8 cellular contexts compared by ENCODE assay signal in the genomic region with DNA sequence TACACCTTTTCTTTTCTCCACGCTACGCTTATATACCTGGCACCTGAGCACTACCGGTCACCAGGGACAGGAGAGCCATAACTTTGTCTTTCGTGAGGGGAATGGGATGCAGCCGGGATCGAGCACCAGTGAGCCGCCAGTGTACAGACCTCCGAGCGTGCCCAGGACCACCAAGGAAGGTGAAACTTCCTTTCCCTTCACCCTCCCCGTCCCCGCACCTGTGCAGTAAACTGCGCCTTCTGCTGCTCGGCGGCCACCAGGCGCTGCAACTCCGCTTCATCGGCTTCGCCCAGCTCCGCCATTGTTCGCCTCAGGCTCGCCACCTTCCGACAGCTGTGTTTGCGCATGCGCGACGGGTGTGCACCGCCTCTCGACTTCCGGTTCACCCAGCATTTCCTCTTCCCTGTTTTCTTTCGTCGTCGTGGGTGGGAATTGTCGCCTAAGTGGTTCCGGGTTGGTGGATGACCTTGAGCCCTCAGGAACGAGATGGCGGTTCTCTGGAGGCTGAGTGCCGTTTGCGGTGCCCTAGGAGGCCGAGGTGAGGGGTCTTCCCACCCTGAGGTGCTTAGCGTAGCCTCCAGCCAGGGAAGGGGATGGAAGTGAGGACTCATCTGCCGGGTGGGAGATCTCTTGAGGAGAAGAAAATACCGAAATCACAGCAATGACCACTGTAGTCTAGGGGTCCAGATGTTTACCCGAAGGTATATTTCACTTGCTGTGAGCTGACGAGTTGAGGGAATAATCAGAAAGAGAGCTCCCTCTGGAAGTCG.
A peak's percentile ranks its signal among the peaks of the same experiment; 100 is the strongest.
DNase-seq lines count a peak whose midpoint lies in the region; ATAC-seq and TF ChIP-seq lines count a peak whose summit lies in the region.

A gene (plus strand): TSS at position 452 of the 770 bp plus-strand sequence. CDS start 35 bp downstream, at position 487.
A gene with protein sequence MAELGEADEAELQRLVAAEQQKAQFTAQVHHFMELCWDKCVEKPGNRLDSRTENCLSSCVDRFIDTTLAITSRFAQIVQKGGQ (minus strand): TSS at position 335 of the 770 bp plus-strand sequence. CDS start 33 bp downstream, at position 302.

- peak; percentile 96 for DNase-seq in AG10803 (ENCODE audit: low read depth)
- DNase-seq in NCI-H446 (lab: John Stamatoyannopoulos, UW): peak; percentile 96 to 98
- DNase-seq in activated CD4-positive, CD25-positive, alpha-beta regulatory T cell treated with anti-CD3 and anti-CD28 coated beads, Interleukin-2, amount 50 U/mL, for 16 hours (ENCODE audit: low read depth, low spot score): peak; percentile 93
- DNase-seq in central memory CD8-positive, alpha-beta T cell (ENCODE audit: low spot score in 2 of 2): peak; percentile 95
- DNase-seq in iris pigment epithelial cell (ENCODE audit: low read depth): peak; percentile 96
- DNase-seq in stimulated activated CD4-positive, alpha-beta T cell treated with anti-CD3 and anti-CD28 coated beads, Interleukin-12 subunit alpha, Interleukin-12 subunit beta, amount 100 ng/mL, for 4 hours: peak; percentile 89

- no peaks in the 10 kb centered on the region for H3K9me3 Mint-ChIP-seq in central memory CD8-positive, alpha-beta T cell

- peak within 1 kb of the TSS; percentile 94 for H3K4me3 Mint-ChIP-seq in central memory CD8-positive, alpha-beta T cell

- no peaks in the 10 kb centered on the region for H3K27me3 Mint-ChIP-seq in central memory CD8-positive, alpha-beta T cell

- peaks cover 73% of the 10 kb centered on the region for H3K36me3 Mint-ChIP-seq in central memory CD8-positive, alpha-beta T cell (ENCODE audit: insufficient read depth)

- ATAC-seq in GM19025 (IDR thresholded peaks at IDR 0.05; ENCODE audit: low read depth, unreplicated experiment) (peak; percentile 85), HG03342 (IDR thresholded peaks at IDR 0.05; ENCODE audit: unreplicated experiment) (peak; percentile 86)
- peak; percentile 92 for ATAC-seq in central memory CD8-positive, alpha-beta T cell (replicated peaks; ENCODE audit: extremely low read depth, poor library complexity, severe bottlenecking)

- H3K4me3 ChIP-seq in AG10803 (ENCODE audit: low read length): peak within 1 kb of the TSS; percentile 99

- peak; percentile 50 for TF ChIP-seq CTCF in AG10803 (conservative IDR thresholded peaks at IDR 0.05; ENCODE audit: low read length)

- H3K4me1 Mint-ChIP-seq in central memory CD8-positive, alpha-beta T cell: peaks cover 48% of the 10 kb centered on the region

- H3K27ac Mint-ChIP-seq in central memory CD8-positive, alpha-beta T cell (ENCODE audit: low read depth): peak within 1 kb of the TSS; percentile 98

Comparison
In these comparisons a context has a peak if more than half of its experiments do, and no peak if none do; other contexts are left out.
1. Peak in every context shown above with its lines: DNase-seq, ATAC-seq and H3K4me3 ChIP-seq.